9 cellular contexts compared by ENCODE assay signal in genomic region chr4:134201216-134202098, GRCh38. TPM values are rescaled to one million over a fixed set of nuclear protein-coding genes. Genes with fewer than 3 reads are reported as not detected.
DNase-seq lines count a peak whose midpoint lies in the region; ATAC-seq, FAIRE-seq and TF ChIP-seq lines count a peak whose summit lies in the region.
"Had no signal": no experiment of that assay in that cellular context is flagged by ENCODE, and none has a peak within 500 bp of the region (broad histone marks: within the 10 kb centered on the region; RNA-seq: fewer than 3 reads in every experiment).

Gene PABPC4L, minus strand, starts transcription at chr4:134201789. Its CDS starts 770 bp downstream, at chr4:134201019.

- TF ChIP-seq CTCF in astrocyte (IDR thresholded peaks at IDR 0.05; ENCODE audit: insufficient read depth, low read depth, low read length), result no peak

- no peaks in the 10 kb centered on the region for H3K9me3 Mint-ChIP-seq in astrocyte (ENCODE audit: unreplicated experiment)

- H3K79me2 ChIP-seq in astrocyte (ENCODE audit: insufficient read depth, low read length), result no peaks in the 10 kb centered on the region

- H3K36me3 ChIP-seq in HUES6 (ENCODE audit: control insufficient read depth, insufficient read depth, low read length) (no peaks in the 10 kb centered on the region), astrocyte (ENCODE audit: insufficient read depth, low read length) (no peaks in the 10 kb centered on the region), iPS-15b (ENCODE audit: control insufficient read depth, insufficient read depth, low read length) (no peaks in the 10 kb centered on the region), stomach smooth muscle (ENCODE audit: control insufficient read depth in 2 of 2, insufficient read depth in 2 of 2, low read length in 2 of 2) (no peaks in the 10 kb centered on the region)

- no peaks in the 10 kb centered on the region for H3K27me3 Mint-ChIP-seq in astrocyte (ENCODE audit: low read depth, unreplicated experiment)

- H3K4me1 ChIP-seq in HUES6 (ENCODE audit: control insufficient read depth, insufficient read depth, low read length) (peaks cover 21% of the 10 kb centered on the region; the same call in 1 of the 2 replicates), astrocyte (ENCODE audit: insufficient read depth, low read length) (peaks cover 7% of the 10 kb centered on the region), iPS-15b (ENCODE audit: control insufficient read depth, insufficient read depth, low read length) (peaks cover 8% of the 10 kb centered on the region), stomach smooth muscle (ENCODE audit: control insufficient read depth, insufficient read depth, low read length) (no peaks in the 10 kb centered on the region)

- DNase-seq in astrocyte (ENCODE audit: low read depth), result peak; percentile 70
- DNase-seq in amygdala (lab: John Stamatoyannopoulos, UW), result no peak
- no peak for DNase-seq in activated CD8-positive, alpha-beta memory T cell treated with anti-CD3 and anti-CD28 coated beads for 24 hours

- peak within 1 kb of the TSS; percentile 86 for H2AFZ ChIP-seq in astrocyte (ENCODE audit: low read depth, low read length)

- H3K27ac Mint-ChIP-seq in astrocyte (ENCODE audit: unreplicated experiment), result no peak within 1 kb of the TSS

- no peak for ATAC-seq in GM18858 (IDR thresholded peaks at IDR 0.05; ENCODE audit: unreplicated experiment)
- ATAC-seq in HG02571 (IDR thresholded peaks at IDR 0.05; ENCODE audit: unreplicated experiment), result no peak

- no peaks in the 10 kb centered on the region for H3K4me1 Mint-ChIP-seq in astrocyte (ENCODE audit: low read depth, unreplicated experiment)

- H3K36me3 Mint-ChIP-seq in astrocyte (ENCODE audit: low read depth, unreplicated experiment), result no peaks in the 10 kb centered on the region

- peak within 1 kb of the TSS; percentile 71; the same call in 1 of the 2 replicates for H3K27ac ChIP-seq in HUES6 (ENCODE audit: low read depth, low read length)
- H3K27ac ChIP-seq in astrocyte (ENCODE audit: low read depth, low read length), result peak within 1 kb of the TSS; percentile 51
- H3K27ac ChIP-seq in stomach smooth muscle (ENCODE audit: low read length), result peak within 1 kb of the TSS; percentile 61
- H3K27ac ChIP-seq: KMS-11 had no signal

- H3K4me3 Mint-ChIP-seq in astrocyte (ENCODE audit: unreplicated experiment), result peak within 1 kb of the TSS; percentile 67

- peak within 1 kb of the TSS; percentile 51 for H3K9ac ChIP-seq in HUES6 (ENCODE audit: low read length)
- H3K9ac ChIP-seq in astrocyte (ENCODE audit: low read length), result peak within 1 kb of the TSS; percentile 84
- H3K9ac ChIP-seq in iPS-15b (ENCODE audit: low read depth, low read length), result no peak within 1 kb of the TSS
- peak within 1 kb of the TSS; percentile 68 to 73 for H3K9ac ChIP-seq in stomach smooth muscle (ENCODE audit: low read length in 2 of 2)
- H3K9ac ChIP-seq: KMS-11 had no signal

- FAIRE-seq in astrocyte (lab: Jason Lieb, UNC), result no peak

- H3K4me3 ChIP-seq in HUES6 (ENCODE audit: low read depth, low read length), result peak within 1 kb of the TSS; percentile 69
- peak within 1 kb of the TSS; percentile 66 for H3K4me3 ChIP-seq in astrocyte (ENCODE audit: insufficient read depth, low read depth, low read length)
- H3K4me3 ChIP-seq in iPS-15b (ENCODE audit: low read depth, low read length), result peak within 1 kb of the TSS; percentile 33
- H3K4me3 ChIP-seq in stomach smooth muscle (ENCODE audit: low read length in 2 of 2), result peak within 1 kb of the TSS; percentile 70 to 73

- H3K9me3 ChIP-seq in HUES6 (ENCODE audit: control insufficient read depth, insufficient read depth, low read depth, low read length) (peaks cover 4% of the 10 kb centered on the region), astrocyte (ENCODE audit: insufficient read depth, low read depth, low read length) (no peaks in the 10 kb centered on the region), iPS-15b (ENCODE audit: control insufficient read depth, insufficient read depth, low read length) (peaks cover under 1% of the 10 kb centered on the region), stomach smooth muscle (ENCODE audit: control insufficient read depth in 2 of 2, low read length in 2 of 2) (no peaks in the 10 kb centered on the region)

- H3K27me3 ChIP-seq in HUES6 (ENCODE audit: control insufficient read depth, insufficient read depth, low read length) (no peaks in the 10 kb centered on the region), astrocyte (ENCODE audit: insufficient read depth, low read length) (no peaks in the 10 kb centered on the region), iPS-15b (ENCODE audit: control insufficient read depth, insufficient read depth, low read length) (peaks cover 5% of the 10 kb centered on the region), stomach smooth muscle (ENCODE audit: control insufficient read depth in 1 of 2, insufficient read depth in 2 of 2, low read length in 2 of 2) (no peaks in the 10 kb centered on the region)

- H3K4me2 ChIP-seq in astrocyte (ENCODE audit: low read length), result peak within 1 kb of the TSS; percentile 81
- H3K4me2 ChIP-seq: KMS-11 had no signal

- no peaks in the 10 kb centered on the region for H4K20me1 ChIP-seq in astrocyte (ENCODE audit: insufficient read depth, low read length)

RNA-seq across cellular contexts. Expression of gene PABPC4L, which starts in this region (rescaled TPM):
- 0.58 and 0.66 TPM in 2 replicates for total RNA-seq in astrocyte

Comparison
In these comparisons a context has a peak if more than half of its experiments do, and no peak if none do; other contexts are left out.
1. Peak in DNase-seq, H3K4me3 ChIP-seq, H3K27ac ChIP-seq, H3K9ac ChIP-seq and H3K4me2 ChIP-seq in astrocyte; RNA of the gene not detected or under 1 TPM.